Comparison of ENCODE assay signal across 1 cellular context in the genomic region with DNA sequence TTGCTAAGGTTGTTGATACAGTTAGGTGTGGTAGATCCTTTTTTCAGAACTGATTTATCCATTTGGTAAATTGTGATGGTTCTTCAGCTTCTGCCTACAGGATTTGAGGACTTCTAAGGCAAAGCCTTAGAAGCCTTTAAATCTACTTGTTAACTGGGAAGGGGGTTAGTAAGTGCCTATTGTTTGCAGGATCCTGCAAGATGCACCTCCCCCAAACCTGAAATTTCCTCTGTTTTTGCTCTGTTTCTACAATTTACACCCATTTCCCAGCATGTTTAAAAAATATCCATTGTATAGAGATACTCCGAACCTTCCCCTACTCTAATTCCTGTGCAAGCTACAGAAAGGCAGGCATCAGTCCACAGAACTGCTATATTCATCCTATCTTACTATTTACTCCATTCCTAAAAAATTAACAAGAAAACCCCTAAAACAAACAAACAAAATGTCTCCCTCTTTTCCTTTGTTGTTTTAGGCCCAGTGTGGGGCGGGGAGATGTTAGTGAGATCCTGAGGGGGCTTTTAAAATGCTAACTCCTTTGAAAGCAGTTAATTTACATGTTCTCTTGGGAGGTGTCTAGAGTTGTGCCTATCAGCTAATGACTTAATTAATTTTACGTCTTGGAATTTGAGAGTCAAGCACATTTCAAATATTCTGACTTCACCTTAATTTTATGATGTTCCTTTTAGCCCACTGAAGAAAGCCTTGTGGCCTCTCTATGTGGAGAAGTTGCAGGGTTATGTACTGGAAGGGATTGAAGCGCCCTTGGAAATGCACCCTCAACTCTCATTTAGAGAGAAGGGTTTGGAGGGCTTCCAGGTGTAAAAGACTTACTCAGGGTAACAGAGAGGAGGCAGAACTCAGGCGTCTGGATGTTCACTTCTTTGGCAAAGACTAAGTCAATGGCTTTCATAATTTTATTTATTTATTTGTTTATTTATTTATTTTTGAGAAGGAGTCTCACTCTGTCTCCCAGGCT.
TF ChIP-seq lines count a peak whose summit lies in the region.

No MANE protein-coding gene starts in this region.

TF ChIP-seq in H1, 55 proteins besides CTCF, POLR2A, EP300 and RAD21:
- TF ChIP-seq, protein P1, sequence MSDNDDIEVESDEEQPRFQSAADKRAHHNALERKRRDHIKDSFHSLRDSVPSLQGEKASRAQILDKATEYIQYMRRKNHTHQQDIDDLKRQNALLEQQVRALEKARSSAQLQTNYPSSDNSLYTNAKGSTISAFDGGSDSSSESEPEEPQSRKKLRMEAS (IDR thresholded peaks at IDR 0.05) = no peak
- no peak for TF ChIP-seq RBBP5 (IDR thresholded peaks at IDR 0.05; ENCODE audit: borderline replicate concordance, low read depth, low read length)
- TF ChIP-seq CEBPB (IDR thresholded peaks at IDR 0.05; ENCODE audit: low read depth, low read length) = no peak
- no peak for TF ChIP-seq SIRT6 (IDR thresholded peaks at IDR 0.05; ENCODE audit: low read length)
- no peak for TF ChIP-seq RFX5 (IDR thresholded peaks at IDR 0.05; ENCODE audit: borderline replicate concordance, low read depth, low read length)
- no peak; the same call in 1 of the 2 replicates for TF ChIP-seq CHD1 (IDR thresholded peaks at IDR 0.05; ENCODE audit: low read depth, low read length)
- peak in 1 of 2 experiments; percentile 34; a peak in 1 of 4 replicates for TF ChIP-seq HDAC2 (IDR thresholded peaks at IDR 0.05; ENCODE audit: borderline replicate concordance in 1 of 2, low read depth in 2 of 2, low read length in 2 of 2)
- no peak for TF ChIP-seq BACH1 (IDR thresholded peaks at IDR 0.05; ENCODE audit: low read length)
- no peak for TF ChIP-seq CTBP2 (IDR thresholded peaks at IDR 0.05; ENCODE audit: borderline replicate concordance, insufficient read depth, insufficient read length, low read length)
- TF ChIP-seq, protein P2, sequence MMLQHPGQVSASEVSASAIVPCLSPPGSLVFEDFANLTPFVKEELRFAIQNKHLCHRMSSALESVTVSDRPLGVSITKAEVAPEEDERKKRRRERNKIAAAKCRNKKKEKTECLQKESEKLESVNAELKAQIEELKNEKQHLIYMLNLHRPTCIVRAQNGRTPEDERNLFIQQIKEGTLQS (IDR thresholded peaks at IDR 0.05; ENCODE audit: insufficient read depth, low read depth, low read length) = no peak
- TF ChIP-seq CHD2 (IDR thresholded peaks at IDR 0.05; ENCODE audit: low read length) = no peak
- TF ChIP-seq TAF1 (IDR thresholded peaks at IDR 0.05; ENCODE audit: low read depth, low read length) = 0 out of 2 replicates have a peak, but pooled peaks have one; percentile 18
- TF ChIP-seq, protein P3, sequence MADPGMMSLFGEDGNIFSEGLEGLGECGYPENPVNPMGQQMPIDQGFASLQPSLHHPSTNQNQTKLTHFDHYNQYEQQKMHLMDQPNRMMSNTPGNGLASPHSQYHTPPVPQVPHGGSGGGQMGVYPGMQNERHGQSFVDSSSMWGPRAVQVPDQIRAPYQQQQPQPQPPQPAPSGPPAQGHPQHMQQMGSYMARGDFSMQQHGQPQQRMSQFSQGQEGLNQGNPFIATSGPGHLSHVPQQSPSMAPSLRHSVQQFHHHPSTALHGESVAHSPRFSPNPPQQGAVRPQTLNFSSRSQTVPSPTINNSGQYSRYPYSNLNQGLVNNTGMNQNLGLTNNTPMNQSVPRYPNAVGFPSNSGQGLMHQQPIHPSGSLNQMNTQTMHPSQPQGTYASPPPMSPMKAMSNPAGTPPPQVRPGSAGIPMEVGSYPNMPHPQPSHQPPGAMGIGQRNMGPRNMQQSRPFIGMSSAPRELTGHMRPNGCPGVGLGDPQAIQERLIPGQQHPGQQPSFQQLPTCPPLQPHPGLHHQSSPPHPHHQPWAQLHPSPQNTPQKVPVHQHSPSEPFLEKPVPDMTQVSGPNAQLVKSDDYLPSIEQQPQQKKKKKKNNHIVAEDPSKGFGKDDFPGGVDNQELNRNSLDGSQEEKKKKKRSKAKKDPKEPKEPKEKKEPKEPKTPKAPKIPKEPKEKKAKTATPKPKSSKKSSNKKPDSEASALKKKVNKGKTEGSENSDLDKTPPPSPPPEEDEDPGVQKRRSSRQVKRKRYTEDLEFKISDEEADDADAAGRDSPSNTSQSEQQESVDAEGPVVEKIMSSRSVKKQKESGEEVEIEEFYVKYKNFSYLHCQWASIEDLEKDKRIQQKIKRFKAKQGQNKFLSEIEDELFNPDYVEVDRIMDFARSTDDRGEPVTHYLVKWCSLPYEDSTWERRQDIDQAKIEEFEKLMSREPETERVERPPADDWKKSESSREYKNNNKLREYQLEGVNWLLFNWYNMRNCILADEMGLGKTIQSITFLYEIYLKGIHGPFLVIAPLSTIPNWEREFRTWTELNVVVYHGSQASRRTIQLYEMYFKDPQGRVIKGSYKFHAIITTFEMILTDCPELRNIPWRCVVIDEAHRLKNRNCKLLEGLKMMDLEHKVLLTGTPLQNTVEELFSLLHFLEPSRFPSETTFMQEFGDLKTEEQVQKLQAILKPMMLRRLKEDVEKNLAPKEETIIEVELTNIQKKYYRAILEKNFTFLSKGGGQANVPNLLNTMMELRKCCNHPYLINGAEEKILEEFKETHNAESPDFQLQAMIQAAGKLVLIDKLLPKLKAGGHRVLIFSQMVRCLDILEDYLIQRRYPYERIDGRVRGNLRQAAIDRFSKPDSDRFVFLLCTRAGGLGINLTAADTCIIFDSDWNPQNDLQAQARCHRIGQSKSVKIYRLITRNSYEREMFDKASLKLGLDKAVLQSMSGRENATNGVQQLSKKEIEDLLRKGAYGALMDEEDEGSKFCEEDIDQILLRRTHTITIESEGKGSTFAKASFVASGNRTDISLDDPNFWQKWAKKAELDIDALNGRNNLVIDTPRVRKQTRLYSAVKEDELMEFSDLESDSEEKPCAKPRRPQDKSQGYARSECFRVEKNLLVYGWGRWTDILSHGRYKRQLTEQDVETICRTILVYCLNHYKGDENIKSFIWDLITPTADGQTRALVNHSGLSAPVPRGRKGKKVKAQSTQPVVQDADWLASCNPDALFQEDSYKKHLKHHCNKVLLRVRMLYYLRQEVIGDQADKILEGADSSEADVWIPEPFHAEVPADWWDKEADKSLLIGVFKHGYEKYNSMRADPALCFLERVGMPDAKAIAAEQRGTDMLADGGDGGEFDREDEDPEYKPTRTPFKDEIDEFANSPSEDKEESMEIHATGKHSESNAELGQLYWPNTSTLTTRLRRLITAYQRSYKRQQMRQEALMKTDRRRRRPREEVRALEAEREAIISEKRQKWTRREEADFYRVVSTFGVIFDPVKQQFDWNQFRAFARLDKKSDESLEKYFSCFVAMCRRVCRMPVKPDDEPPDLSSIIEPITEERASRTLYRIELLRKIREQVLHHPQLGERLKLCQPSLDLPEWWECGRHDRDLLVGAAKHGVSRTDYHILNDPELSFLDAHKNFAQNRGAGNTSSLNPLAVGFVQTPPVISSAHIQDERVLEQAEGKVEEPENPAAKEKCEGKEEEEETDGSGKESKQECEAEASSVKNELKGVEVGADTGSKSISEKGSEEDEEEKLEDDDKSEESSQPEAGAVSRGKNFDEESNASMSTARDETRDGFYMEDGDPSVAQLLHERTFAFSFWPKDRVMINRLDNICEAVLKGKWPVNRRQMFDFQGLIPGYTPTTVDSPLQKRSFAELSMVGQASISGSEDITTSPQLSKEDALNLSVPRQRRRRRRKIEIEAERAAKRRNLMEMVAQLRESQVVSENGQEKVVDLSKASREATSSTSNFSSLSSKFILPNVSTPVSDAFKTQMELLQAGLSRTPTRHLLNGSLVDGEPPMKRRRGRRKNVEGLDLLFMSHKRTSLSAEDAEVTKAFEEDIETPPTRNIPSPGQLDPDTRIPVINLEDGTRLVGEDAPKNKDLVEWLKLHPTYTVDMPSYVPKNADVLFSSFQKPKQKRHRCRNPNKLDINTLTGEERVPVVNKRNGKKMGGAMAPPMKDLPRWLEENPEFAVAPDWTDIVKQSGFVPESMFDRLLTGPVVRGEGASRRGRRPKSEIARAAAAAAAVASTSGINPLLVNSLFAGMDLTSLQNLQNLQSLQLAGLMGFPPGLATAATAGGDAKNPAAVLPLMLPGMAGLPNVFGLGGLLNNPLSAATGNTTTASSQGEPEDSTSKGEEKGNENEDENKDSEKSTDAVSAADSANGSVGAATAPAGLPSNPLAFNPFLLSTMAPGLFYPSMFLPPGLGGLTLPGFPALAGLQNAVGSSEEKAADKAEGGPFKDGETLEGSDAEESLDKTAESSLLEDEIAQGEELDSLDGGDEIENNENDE (IDR thresholded peaks at IDR 0.05; ENCODE audit: insufficient replicate concordance, low read length) = peak; percentile 79
- no peak for TF ChIP-seq KDM4A (IDR thresholded peaks at IDR 0.05; ENCODE audit: low read depth, low read length, severe bottlenecking)
- no peak for TF ChIP-seq SP4 (IDR thresholded peaks at IDR 0.05; ENCODE audit: low read length)
- TF ChIP-seq RXRA (IDR thresholded peaks at IDR 0.05; ENCODE audit: insufficient read depth, low read depth, low read length) = no peak
- TF ChIP-seq FOSL1 (IDR thresholded peaks at IDR 0.05; ENCODE audit: insufficient read depth, low read depth, low read length) = no peak
- TF ChIP-seq, protein P4, sequence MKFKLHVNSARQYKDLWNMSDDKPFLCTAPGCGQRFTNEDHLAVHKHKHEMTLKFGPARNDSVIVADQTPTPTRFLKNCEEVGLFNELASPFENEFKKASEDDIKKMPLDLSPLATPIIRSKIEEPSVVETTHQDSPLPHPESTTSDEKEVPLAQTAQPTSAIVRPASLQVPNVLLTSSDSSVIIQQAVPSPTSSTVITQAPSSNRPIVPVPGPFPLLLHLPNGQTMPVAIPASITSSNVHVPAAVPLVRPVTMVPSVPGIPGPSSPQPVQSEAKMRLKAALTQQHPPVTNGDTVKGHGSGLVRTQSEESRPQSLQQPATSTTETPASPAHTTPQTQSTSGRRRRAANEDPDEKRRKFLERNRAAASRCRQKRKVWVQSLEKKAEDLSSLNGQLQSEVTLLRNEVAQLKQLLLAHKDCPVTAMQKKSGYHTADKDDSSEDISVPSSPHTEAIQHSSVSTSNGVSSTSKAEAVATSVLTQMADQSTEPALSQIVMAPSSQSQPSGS (IDR thresholded peaks at IDR 0.05; ENCODE audit: low read length) = no peak
- TF ChIP-seq SAP30 (IDR thresholded peaks at IDR 0.05; ENCODE audit: insufficient read depth, insufficient replicate concordance, low read length) = no peak
- TF ChIP-seq TBP (IDR thresholded peaks at IDR 0.05; ENCODE audit: low read depth, low read length) = no peak
- TF ChIP-seq PHF8 (conservative IDR thresholded peaks at IDR 0.05; ENCODE audit: low read depth, low read length) = no peak
- TF ChIP-seq ASH2L (IDR thresholded peaks at IDR 0.05; ENCODE audit: low read length) = peak; percentile 95
- TF ChIP-seq SRF (IDR thresholded peaks at IDR 0.05; ENCODE audit: low read depth, low read length) = no peak
- no peak for TF ChIP-seq YY1 (IDR thresholded peaks at IDR 0.05; ENCODE audit: low read depth, low read length)
- TF ChIP-seq GABPA (IDR thresholded peaks at IDR 0.05; ENCODE audit: borderline replicate concordance, insufficient read depth, low read length) = no peak
